In the genomic region with DNA sequence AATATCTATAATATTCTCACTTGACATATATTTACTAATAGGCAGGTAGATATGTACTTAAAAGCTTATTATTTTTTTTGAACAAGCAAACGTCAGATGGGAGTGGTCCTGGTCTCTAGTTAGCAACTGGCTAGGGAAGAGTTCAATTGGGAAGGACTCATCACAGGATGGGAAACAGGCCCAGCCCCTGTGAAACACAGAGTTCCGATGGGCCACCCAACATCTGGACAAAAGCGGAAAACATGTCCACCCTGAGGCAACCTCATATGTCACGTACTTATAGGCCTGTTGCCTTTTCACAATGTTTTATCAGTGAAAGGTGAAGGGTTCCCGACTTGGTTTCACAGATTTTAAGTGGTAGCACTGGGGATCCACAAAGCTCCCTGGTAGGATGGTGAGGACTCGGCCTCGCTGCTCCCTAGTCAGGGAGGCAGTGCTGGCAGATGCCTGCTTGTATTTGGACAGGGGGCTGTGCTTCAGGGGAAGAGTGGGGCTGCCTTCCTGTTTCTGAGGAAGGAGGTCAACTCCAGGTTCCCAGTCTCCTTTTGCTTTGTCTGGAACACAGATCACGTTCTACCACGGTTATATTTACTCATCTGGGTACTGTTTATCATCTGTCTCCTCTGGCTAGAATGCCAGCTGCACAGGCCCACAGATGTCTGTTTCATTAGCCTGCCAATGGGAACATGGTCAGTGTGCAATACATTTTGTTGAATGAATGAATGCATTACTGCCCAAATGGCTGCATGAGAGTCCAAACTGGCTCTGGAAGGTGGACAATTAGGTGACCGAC, we compare ENCODE assay signal across 2 cellular contexts.
TF ChIP-seq lines count a peak whose summit lies in the region.

No MANE protein-coding gene starts in this region.

TF ChIP-seq in SK-N-SH, 30 proteins besides CTCF, POLR2A, EP300 and RAD21 (continued from another document):
- TF ChIP-seq, protein P1, sequence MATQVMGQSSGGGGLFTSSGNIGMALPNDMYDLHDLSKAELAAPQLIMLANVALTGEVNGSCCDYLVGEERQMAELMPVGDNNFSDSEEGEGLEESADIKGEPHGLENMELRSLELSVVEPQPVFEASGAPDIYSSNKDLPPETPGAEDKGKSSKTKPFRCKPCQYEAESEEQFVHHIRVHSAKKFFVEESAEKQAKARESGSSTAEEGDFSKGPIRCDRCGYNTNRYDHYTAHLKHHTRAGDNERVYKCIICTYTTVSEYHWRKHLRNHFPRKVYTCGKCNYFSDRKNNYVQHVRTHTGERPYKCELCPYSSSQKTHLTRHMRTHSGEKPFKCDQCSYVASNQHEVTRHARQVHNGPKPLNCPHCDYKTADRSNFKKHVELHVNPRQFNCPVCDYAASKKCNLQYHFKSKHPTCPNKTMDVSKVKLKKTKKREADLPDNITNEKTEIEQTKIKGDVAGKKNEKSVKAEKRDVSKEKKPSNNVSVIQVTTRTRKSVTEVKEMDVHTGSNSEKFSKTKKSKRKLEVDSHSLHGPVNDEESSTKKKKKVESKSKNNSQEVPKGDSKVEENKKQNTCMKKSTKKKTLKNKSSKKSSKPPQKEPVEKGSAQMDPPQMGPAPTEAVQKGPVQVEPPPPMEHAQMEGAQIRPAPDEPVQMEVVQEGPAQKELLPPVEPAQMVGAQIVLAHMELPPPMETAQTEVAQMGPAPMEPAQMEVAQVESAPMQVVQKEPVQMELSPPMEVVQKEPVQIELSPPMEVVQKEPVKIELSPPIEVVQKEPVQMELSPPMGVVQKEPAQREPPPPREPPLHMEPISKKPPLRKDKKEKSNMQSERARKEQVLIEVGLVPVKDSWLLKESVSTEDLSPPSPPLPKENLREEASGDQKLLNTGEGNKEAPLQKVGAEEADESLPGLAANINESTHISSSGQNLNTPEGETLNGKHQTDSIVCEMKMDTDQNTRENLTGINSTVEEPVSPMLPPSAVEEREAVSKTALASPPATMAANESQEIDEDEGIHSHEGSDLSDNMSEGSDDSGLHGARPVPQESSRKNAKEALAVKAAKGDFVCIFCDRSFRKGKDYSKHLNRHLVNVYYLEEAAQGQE (IDR thresholded peaks at IDR 0.05; ENCODE audit: low read depth, low read length): no peak
- TF ChIP-seq, protein P2, sequence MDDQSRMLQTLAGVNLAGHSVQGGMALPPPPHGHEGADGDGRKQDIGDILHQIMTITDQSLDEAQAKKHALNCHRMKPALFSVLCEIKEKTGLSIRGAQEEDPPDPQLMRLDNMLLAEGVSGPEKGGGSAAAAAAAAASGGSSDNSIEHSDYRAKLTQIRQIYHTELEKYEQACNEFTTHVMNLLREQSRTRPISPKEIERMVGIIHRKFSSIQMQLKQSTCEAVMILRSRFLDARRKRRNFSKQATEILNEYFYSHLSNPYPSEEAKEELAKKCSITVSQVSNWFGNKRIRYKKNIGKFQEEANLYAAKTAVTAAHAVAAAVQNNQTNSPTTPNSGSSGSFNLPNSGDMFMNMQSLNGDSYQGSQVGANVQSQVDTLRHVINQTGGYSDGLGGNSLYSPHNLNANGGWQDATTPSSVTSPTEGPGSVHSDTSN (IDR thresholded peaks at IDR 0.05): no peak
- TF ChIP-seq FOXJ3 (CRISPR knock-in tag; IDR thresholded peaks at IDR 0.05): no peak
- TF ChIP-seq EZH2phosphoT487 (IDR thresholded peaks at IDR 0.05; ENCODE audit: borderline replicate concordance, low read depth): no peak
TF ChIP-seq in SK-N-SH: peak in this region for 0.

TF ChIP-seq in SK-N-SH treated with all-trans-retinoic acid at 6 μM for 48 hours, 23 proteins besides CTCF, POLR2A, EP300 and RAD21 (continued from another document):
- TF ChIP-seq, protein P3, sequence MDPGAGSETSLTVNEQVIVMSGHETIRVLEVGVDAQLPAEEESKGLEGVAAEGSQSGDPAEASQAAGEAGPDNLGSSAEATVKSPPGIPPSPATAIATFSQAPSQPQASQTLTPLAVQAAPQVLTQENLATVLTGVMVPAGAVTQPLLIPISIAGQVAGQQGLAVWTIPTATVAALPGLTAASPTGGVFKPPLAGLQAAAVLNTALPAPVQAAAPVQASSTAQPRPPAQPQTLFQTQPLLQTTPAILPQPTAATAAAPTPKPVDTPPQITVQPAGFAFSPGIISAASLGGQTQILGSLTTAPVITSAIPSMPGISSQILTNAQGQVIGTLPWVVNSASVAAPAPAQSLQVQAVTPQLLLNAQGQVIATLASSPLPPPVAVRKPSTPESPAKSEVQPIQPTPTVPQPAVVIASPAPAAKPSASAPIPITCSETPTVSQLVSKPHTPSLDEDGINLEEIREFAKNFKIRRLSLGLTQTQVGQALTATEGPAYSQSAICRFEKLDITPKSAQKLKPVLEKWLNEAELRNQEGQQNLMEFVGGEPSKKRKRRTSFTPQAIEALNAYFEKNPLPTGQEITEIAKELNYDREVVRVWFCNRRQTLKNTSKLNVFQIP (CRISPR knock-in tag; IDR thresholded peaks at IDR 0.05; ENCODE audit: borderline replicate concordance, low read depth): no peak
- TF ChIP-seq, protein P4, sequence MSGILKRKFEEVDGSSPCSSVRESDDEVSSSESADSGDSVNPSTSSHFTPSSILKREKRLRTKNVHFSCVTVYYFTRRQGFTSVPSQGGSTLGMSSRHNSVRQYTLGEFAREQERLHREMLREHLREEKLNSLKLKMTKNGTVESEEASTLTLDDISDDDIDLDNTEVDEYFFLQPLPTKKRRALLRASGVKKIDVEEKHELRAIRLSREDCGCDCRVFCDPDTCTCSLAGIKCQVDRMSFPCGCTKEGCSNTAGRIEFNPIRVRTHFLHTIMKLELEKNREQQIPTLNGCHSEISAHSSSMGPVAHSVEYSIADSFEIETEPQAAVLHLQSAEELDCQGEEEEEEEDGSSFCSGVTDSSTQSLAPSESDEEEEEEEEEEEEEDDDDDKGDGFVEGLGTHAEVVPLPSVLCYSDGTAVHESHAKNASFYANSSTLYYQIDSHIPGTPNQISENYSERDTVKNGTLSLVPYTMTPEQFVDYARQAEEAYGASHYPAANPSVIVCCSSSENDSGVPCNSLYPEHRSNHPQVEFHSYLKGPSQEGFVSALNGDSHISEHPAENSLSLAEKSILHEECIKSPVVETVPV (CRISPR knock-in tag; IDR thresholded peaks at IDR 0.05): no peak
- TF ChIP-seq ISL1 (CRISPR knock-in tag; IDR thresholded peaks at IDR 0.05) (no peak), CSDC2 (CRISPR knock-in tag; IDR thresholded peaks at IDR 0.05) (no peak), ESRRG (CRISPR knock-in tag; IDR thresholded peaks at IDR 0.05) (no peak), PPARA (CRISPR knock-in tag; IDR thresholded peaks at IDR 0.05; ENCODE audit: borderline replicate concordance) (no peak), ZFP30 (CRISPR knock-in tag; IDR thresholded peaks at IDR 0.05) (no peak)
- TF ChIP-seq, protein P5, sequence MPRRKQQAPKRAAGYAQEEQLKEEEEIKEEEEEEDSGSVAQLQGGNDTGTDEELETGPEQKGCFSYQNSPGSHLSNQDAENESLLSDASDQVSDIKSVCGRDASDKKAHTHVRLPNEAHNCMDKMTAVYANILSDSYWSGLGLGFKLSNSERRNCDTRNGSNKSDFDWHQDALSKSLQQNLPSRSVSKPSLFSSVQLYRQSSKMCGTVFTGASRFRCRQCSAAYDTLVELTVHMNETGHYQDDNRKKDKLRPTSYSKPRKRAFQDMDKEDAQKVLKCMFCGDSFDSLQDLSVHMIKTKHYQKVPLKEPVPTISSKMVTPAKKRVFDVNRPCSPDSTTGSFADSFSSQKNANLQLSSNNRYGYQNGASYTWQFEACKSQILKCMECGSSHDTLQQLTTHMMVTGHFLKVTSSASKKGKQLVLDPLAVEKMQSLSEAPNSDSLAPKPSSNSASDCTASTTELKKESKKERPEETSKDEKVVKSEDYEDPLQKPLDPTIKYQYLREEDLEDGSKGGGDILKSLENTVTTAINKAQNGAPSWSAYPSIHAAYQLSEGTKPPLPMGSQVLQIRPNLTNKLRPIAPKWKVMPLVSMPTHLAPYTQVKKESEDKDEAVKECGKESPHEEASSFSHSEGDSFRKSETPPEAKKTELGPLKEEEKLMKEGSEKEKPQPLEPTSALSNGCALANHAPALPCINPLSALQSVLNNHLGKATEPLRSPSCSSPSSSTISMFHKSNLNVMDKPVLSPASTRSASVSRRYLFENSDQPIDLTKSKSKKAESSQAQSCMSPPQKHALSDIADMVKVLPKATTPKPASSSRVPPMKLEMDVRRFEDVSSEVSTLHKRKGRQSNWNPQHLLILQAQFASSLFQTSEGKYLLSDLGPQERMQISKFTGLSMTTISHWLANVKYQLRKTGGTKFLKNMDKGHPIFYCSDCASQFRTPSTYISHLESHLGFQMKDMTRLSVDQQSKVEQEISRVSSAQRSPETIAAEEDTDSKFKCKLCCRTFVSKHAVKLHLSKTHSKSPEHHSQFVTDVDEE (CRISPR knock-in tag; IDR thresholded peaks at IDR 0.05): no peak
- TF ChIP-seq, protein P6, sequence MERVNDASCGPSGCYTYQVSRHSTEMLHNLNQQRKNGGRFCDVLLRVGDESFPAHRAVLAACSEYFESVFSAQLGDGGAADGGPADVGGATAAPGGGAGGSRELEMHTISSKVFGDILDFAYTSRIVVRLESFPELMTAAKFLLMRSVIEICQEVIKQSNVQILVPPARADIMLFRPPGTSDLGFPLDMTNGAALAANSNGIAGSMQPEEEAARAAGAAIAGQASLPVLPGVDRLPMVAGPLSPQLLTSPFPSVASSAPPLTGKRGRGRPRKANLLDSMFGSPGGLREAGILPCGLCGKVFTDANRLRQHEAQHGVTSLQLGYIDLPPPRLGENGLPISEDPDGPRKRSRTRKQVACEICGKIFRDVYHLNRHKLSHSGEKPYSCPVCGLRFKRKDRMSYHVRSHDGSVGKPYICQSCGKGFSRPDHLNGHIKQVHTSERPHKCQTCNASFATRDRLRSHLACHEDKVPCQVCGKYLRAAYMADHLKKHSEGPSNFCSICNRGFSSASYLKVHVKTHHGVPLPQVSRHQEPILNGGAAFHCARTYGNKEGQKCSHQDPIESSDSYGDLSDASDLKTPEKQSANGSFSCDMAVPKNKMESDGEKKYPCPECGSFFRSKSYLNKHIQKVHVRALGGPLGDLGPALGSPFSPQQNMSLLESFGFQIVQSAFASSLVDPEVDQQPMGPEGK (CRISPR knock-in tag; IDR thresholded peaks at IDR 0.05; ENCODE audit: borderline replicate concordance): no peak
